In the genomic region with DNA sequence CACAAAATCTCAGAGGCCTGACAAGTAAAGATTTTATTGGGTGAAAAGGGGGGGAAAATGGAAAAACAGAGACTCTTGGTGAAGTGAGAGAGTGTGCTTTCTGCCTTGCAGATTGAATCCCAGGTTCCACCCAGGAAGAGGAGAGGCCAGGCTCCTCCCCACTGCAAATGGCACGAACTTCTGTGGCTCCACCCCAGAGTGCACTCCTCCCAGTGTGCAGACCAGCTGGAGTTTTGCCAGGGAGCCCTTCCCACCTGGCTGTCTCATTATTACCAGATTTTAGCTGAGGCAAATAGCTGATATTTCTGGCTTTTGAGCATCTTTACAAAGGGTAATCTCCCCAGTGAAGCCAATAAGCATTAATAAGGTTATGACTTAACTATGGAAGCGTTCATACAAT, we compare ENCODE assay signal across 14 cellular contexts. TPM values are rescaled to one million over a fixed set of nuclear protein-coding genes. Genes with fewer than 3 reads are reported as not detected.
A peak's percentile ranks its signal among the peaks of the same experiment; 100 is the strongest.
DNase-seq lines count a peak whose midpoint lies in the region; ATAC-seq, FAIRE-seq and TF ChIP-seq lines count a peak whose summit lies in the region.
"Had no signal": no experiment of that assay in that cellular context is flagged by ENCODE, and none has a peak within 500 bp of the region (broad histone marks: within the 10 kb centered on the region; RNA-seq: fewer than 3 reads in every experiment).

No MANE protein-coding gene starts in this region.

- intact Hi-C loops in CD4-positive, alpha-beta T cell (cut with DNase I, micrococcal nuclease), result no loop called here

- H3K9me3 Mint-ChIP-seq in CD4-positive, alpha-beta T cell, result peaks cover 5% of the 10 kb centered on the region
- peaks cover 20% of the 10 kb centered on the region for H3K9me3 Mint-ChIP-seq in activated CD8-positive, alpha-beta memory T cell treated with anti-CD3 and anti-CD28 coated beads, Interleukin-2, amount 10 ng/mL, durations not matched to agents 7 days and 5 days (ENCODE audit: low read depth)

- no peaks in the 10 kb centered on the region for H3K27me3 ChIP-seq in CD4-positive, alpha-beta T cell (ENCODE audit: control insufficient read depth, insufficient read depth, low read length)

- no peak for ATAC-seq in CD4-positive, alpha-beta T cell (ENCODE audit: poor library complexity)
- ATAC-seq in activated CD8-positive, alpha-beta memory T cell treated with anti-CD3 and anti-CD28 coated beads, Interleukin-2, amount 10 ng/mL, durations not matched to agents 7 days and 5 days, result no peak
- no peak for ATAC-seq in GM18519 (IDR thresholded peaks at IDR 0.05; ENCODE audit: low FRiP score, unreplicated experiment)

- no peak for FAIRE-seq in GM12892 (lab: Jason Lieb, UNC)
- FAIRE-seq: astrocyte, endometrium, GM12878 had no signal

- DNase-seq in CD4-positive, alpha-beta T cell, result no peak
- DNase-seq in H4 (ENCODE audit: low spot score) (peak; percentile 33), SHP77 treated with DMSO at 0.1 percent for 48 hours (lab: John Stamatoyannopoulos, UW) (peak; percentile 49), fibroblast of mammary gland (ENCODE audit: low read depth) (peak; percentile 17), hippocampal formation (lab: John Stamatoyannopoulos, UW) (no peak), GM12892 (ENCODE audit: insufficient read length) (no peak)
- no peak for DNase-seq in activated CD8-positive, alpha-beta memory T cell treated with anti-CD3 and anti-CD28 coated beads, Interleukin-2, amount 10 ng/mL, durations not matched to agents 7 days and 5 days
- DNase-seq: DMS153, Karpas-422 had no signal

- TF ChIP-seq POLR2A in GM12892 (IDR thresholded peaks at IDR 0.05; ENCODE audit: low read depth, low read length), result no peak

- H3K9me3 ChIP-seq in CD4-positive, alpha-beta T cell (ENCODE audit: control insufficient read depth, low read length), result peaks cover 18% of the 10 kb centered on the region

- H3K4me1 Mint-ChIP-seq in CD4-positive, alpha-beta T cell (ENCODE audit: low read depth), result peaks cover 49% of the 10 kb centered on the region
- H3K4me1 Mint-ChIP-seq in activated CD8-positive, alpha-beta memory T cell treated with anti-CD3 and anti-CD28 coated beads, Interleukin-2, amount 10 ng/mL, durations not matched to agents 7 days and 5 days, result peaks cover 41% of the 10 kb centered on the region

- POLR2A ChIA-PET in CD4-positive, alpha-beta T cell (lab: Charles Lee), result no interaction called here

- peaks cover 64% of the 10 kb centered on the region for H3K36me3 Mint-ChIP-seq in CD4-positive, alpha-beta T cell (ENCODE audit: low read depth)
- H3K36me3 Mint-ChIP-seq in activated CD8-positive, alpha-beta memory T cell treated with anti-CD3 and anti-CD28 coated beads, Interleukin-2, amount 10 ng/mL, durations not matched to agents 7 days and 5 days, result peaks cover 55% of the 10 kb centered on the region

- no peak overlapping the region for H3K4me3 ChIP-seq in fibroblast of mammary gland (ENCODE audit: control insufficient read depth, low read depth, low read length)
- H3K4me3 ChIP-seq: GM12878 had no signal

- H3K27me3 Mint-ChIP-seq in CD4-positive, alpha-beta T cell, result no peaks in the 10 kb centered on the region
- H3K27me3 Mint-ChIP-seq in activated CD8-positive, alpha-beta memory T cell treated with anti-CD3 and anti-CD28 coated beads, Interleukin-2, amount 10 ng/mL, durations not matched to agents 7 days and 5 days, result no peaks in the 10 kb centered on the region

- H3K27ac ChIP-seq in CD4-positive, alpha-beta T cell (ENCODE audit: low read depth, low read length), result no peak overlapping the region

- peak overlapping the region; percentile 52 for H3K4me3 Mint-ChIP-seq in CD4-positive, alpha-beta T cell
- H3K4me3 Mint-ChIP-seq in activated CD8-positive, alpha-beta memory T cell treated with anti-CD3 and anti-CD28 coated beads, Interleukin-2, amount 10 ng/mL, durations not matched to agents 7 days and 5 days, result no peak overlapping the region

- H3K27ac Mint-ChIP-seq in CD4-positive, alpha-beta T cell, result peak overlapping the region; percentile 35
- H3K27ac Mint-ChIP-seq in activated CD8-positive, alpha-beta memory T cell treated with anti-CD3 and anti-CD28 coated beads, Interleukin-2, amount 10 ng/mL, durations not matched to agents 7 days and 5 days, result no peak overlapping the region

- CTCF ChIA-PET in CD4-positive, alpha-beta T cell (lab: Charles Lee), result no interaction called here
- CTCF ChIA-PET in activated CD8-positive, alpha-beta memory T cell treated with anti-CD3 and anti-CD28 coated beads, Interleukin-2, amount 10 ng/mL, durations not matched to agents 7 days and 5 days (lab: Charles Lee), result interaction anchor here (1.0 kb wide), 1 partner anchor 51 kb away, joined by 3 read pairs; no protein-coding TSS in a partner anchor

- no peak for TF ChIP-seq CTCF in CD4-positive, alpha-beta T cell (IDR thresholded peaks at IDR 0.05)
- no peak for TF ChIP-seq CTCF in fibroblast of mammary gland (conservative IDR thresholded peaks at IDR 0.05; ENCODE audit: control insufficient read depth, insufficient read depth, low read depth, low read length)

RNA-seq across cellular contexts. Expression of a gene that starts 51.9 kb away (rescaled TPM):
- 10 to 100 TPM; 96.3 to 98.2 TPM for total RNA-seq in CD4-positive, alpha-beta T cell
- total RNA-seq in H4 (2014; rRNA removed; shearing (Covaris generic)), result 1.8 and 11.7 TPM in 2 replicates
- 10 to 100 TPM; 65.9 to 74.6 TPM for total RNA-seq in activated CD8-positive, alpha-beta memory T cell treated with anti-CD3 and anti-CD28 coated beads, Interleukin-2, amount 10 ng/mL, durations not matched to agents 7 days and 5 days
- polyA plus RNA-seq in GM12892 (2012; ENCODE audit: missing spikeins), result 26.7 TPM
- total RNA-seq: pulmonary artery endothelial cell had no signal

Comparison
In these comparisons a context has a peak if more than half of its experiments do, and no peak if none do; other contexts are left out.
1. DNase-seq: peak in H4 (single experiment), SHP77 treated with DMSO at 0.1 percent for 48 hours (single experiment) and fibroblast of mammary gland (single experiment); none in CD4-positive, alpha-beta T cell (0 of 10), hippocampal formation (0 of 2), activated CD8-positive, alpha-beta memory T cell treated with anti-CD3 and anti-CD28 coated beads, Interleukin-2, amount 10 ng/mL, durations not matched to agents 7 days and 5 days (single experiment) and GM12892 (single experiment).